8 cellular contexts compared by ENCODE assay signal in genomic region chr15:88258021-88258641, GRCh38. TPM values are rescaled to one million over a fixed set of nuclear protein-coding genes. Genes with fewer than 3 reads are reported as not detected.
A peak's percentile ranks its signal among the peaks of the same experiment; 100 is the strongest.
DNase-seq lines count a peak whose midpoint lies in the region; ATAC-seq, FAIRE-seq and TF ChIP-seq lines count a peak whose summit lies in the region.

No MANE protein-coding gene starts in this region.

- DNase-seq in A549 (ENCODE audit: low read depth in 1 of 2, low spot score in 1 of 2) (peak; percentile 75 to 79), GM23248 (peak; percentile 32), iPS-NIHi7 (ENCODE audit: extremely low spot score) (peak; percentile 78), NCI-H146 treated with DMSO at 0.1 percent for 48 hours (lab: John Stamatoyannopoulos, UW; ENCODE audit: unreplicated experiment) (no peak), NCI-H2107 treated with DMSO at 0.1 percent for 48 hours (lab: John Stamatoyannopoulos, UW; ENCODE audit: unreplicated experiment) (no peak)
- DNase-seq in activated naive CD8-positive, alpha-beta T cell treated with anti-CD3 and anti-CD28 coated beads, Interleukin-2, amount 50 U/mL, for 24 hours, result peak; percentile 34

- no peaks in the 10 kb centered on the region for H3K36me3 ChIP-seq in GM23248 (ENCODE audit: low read depth)

- in situ Hi-C loops in GM23248 (cut with MboI), result loop anchor here (25.0 kb wide), 1 partner anchor 179 kb away; no protein-coding TSS in a partner anchor

- H3K9me3 ChIP-seq in A549 (no peaks in the 10 kb centered on the region), GM23248 (ENCODE audit: low read depth) (no peaks in the 10 kb centered on the region)

- POLR2A ChIA-PET in A549 (lab: Yijun Ruan, JAX), result interaction anchor here (0.7 kb wide), 1 partner anchor 1190 kb away, joined by 3 read pairs; no protein-coding TSS in a partner anchor

- no peaks in the 10 kb centered on the region for H4K20me1 ChIP-seq in GM23248 (ENCODE audit: insufficient read depth)

- no peaks in the 10 kb centered on the region for H3F3A ChIP-seq in GM23248 (ENCODE audit: insufficient read depth)

- peak in 1 of 2 experiments; percentile 50; a peak in 3 of 5 replicates for TF ChIP-seq RAD21 in A549 (conservative IDR thresholded peaks at IDR 0.05 in 1 of 2, IDR thresholded peaks at IDR 0.05 in 1 of 2)

- H3K27ac Mint-ChIP-seq in activated naive CD8-positive, alpha-beta T cell treated with anti-CD3 and anti-CD28 coated beads, Interleukin-2, amount 50 U/mL, for 24 hours, result no peak overlapping the region

- CTCF ChIA-PET in A549 (lab: Yijun Ruan, JAX), result interaction anchor here (0.6 to 3.5 kb wide), 10 partner anchors 11 to 612 kb away, joined by 3 to 39 read pairs (median 4); no protein-coding TSS in a partner anchor

- no peak for TF ChIP-seq EP300 in A549 (IDR thresholded peaks at IDR 0.05)

- no peaks in the 10 kb centered on the region for H3K79me2 ChIP-seq in GM23248 (ENCODE audit: insufficient read depth)

- ATAC-seq in A549 (peak; percentile 9 to 51; a peak in 3 of 6 replicates), HG03045 (IDR thresholded peaks at IDR 0.05; ENCODE audit: unreplicated experiment) (no peak), HG02588 (IDR thresholded peaks at IDR 0.05; ENCODE audit: unreplicated experiment) (no peak)
- ATAC-seq in activated naive CD8-positive, alpha-beta T cell treated with anti-CD3 and anti-CD28 coated beads, Interleukin-2, amount 50 U/mL, for 24 hours, result no peak

- H3K27ac ChIP-seq in A549, result peak overlapping the region; percentile 87 to 92
- no peak overlapping the region for H3K27ac ChIP-seq in GM23248

- no peaks in the 10 kb centered on the region for H3K9me3 Mint-ChIP-seq in activated naive CD8-positive, alpha-beta T cell treated with anti-CD3 and anti-CD28 coated beads, Interleukin-2, amount 50 U/mL, for 24 hours

- H3K9me2 ChIP-seq in GM23248 (ENCODE audit: insufficient read depth), result no peaks in the 10 kb centered on the region

- H3K27me3 ChIP-seq in GM23248 (replicated peaks; ENCODE audit: insufficient read depth), result peaks cover 56% of the 10 kb centered on the region

- H3K4me3 ChIP-seq in A549, result peak overlapping the region; percentile 81
- no peak overlapping the region for H3K4me3 ChIP-seq in GM23248

- FAIRE-seq in A549 (lab: Jason Lieb, UNC), result no peak

- H3K4me2 ChIP-seq in A549, result peak overlapping the region; percentile 97
- no peak overlapping the region for H3K4me2 ChIP-seq in GM23248 (ENCODE audit: unreplicated experiment)

- peaks cover 33% of the 10 kb centered on the region for H3K4me1 ChIP-seq in A549
- no peaks in the 10 kb centered on the region for H3K4me1 ChIP-seq in GM23248 (ENCODE audit: insufficient read depth)

- H2AFZ ChIP-seq in GM23248, result no peak overlapping the region

- peaks cover 64% of the 10 kb centered on the region for H3K27me3 Mint-ChIP-seq in activated naive CD8-positive, alpha-beta T cell treated with anti-CD3 and anti-CD28 coated beads, Interleukin-2, amount 50 U/mL, for 24 hours

- no peak overlapping the region for H3K9ac ChIP-seq in GM23248

- no peak for TF ChIP-seq POLR2A in A549 (IDR thresholded peaks at IDR 0.05; ENCODE audit: low read length)

- no peaks in the 10 kb centered on the region for H3K36me3 Mint-ChIP-seq in activated naive CD8-positive, alpha-beta T cell treated with anti-CD3 and anti-CD28 coated beads, Interleukin-2, amount 50 U/mL, for 24 hours (ENCODE audit: low read depth)

- H3K4me3 Mint-ChIP-seq in activated naive CD8-positive, alpha-beta T cell treated with anti-CD3 and anti-CD28 coated beads, Interleukin-2, amount 50 U/mL, for 24 hours, result no peak overlapping the region

- peaks cover 18% of the 10 kb centered on the region for H3K4me1 Mint-ChIP-seq in activated naive CD8-positive, alpha-beta T cell treated with anti-CD3 and anti-CD28 coated beads, Interleukin-2, amount 50 U/mL, for 24 hours

- 46% methylated on average over 20 of the region's 20 CpGs for WGBS in A549 (ENCODE audit: missing lambda C conversion rate)
- WGBS in GM23248 (ENCODE audit: low coverage in 1 of 2, low lambda C conversion rate in 2 of 2, missing lambda C conversion rate in 2 of 2), 2 experiments, result 15 to 16% methylated on average over 20 of the region's 20 CpGs

- peak; percentile 45 for TF ChIP-seq CTCF in A549 (IDR thresholded peaks at IDR 0.05)

TF ChIP-seq in A549, 52 proteins besides CTCF, POLR2A, EP300 and RAD21:
- TF ChIP-seq RARB (CRISPR knock-in tag; IDR thresholded peaks at IDR 0.05), result no peak
- no peak for TF ChIP-seq MYC (IDR thresholded peaks at IDR 0.05; ENCODE audit: borderline replicate concordance, low read length)
- no peak for TF ChIP-seq HOXB13 (CRISPR knock-in tag; IDR thresholded peaks at IDR 0.05; ENCODE audit: low read depth)
- TF ChIP-seq FOSB (CRISPR knock-in tag; IDR thresholded peaks at IDR 0.05), result no peak
- no peak for TF ChIP-seq TP53 (CRISPR knock-in tag; IDR thresholded peaks at IDR 0.05)
- peak; percentile 18 for TF ChIP-seq MAX (IDR thresholded peaks at IDR 0.05)
- TF ChIP-seq FOXS1 (CRISPR knock-in tag; IDR thresholded peaks at IDR 0.05), result no peak
- no peak for TF ChIP-seq TFCP2L1 (CRISPR knock-in tag; IDR thresholded peaks at IDR 0.05)
- TF ChIP-seq SMC3 (IDR thresholded peaks at IDR 0.05), result peak; percentile 51
- TF ChIP-seq HOXB5 (CRISPR knock-in tag; IDR thresholded peaks at IDR 0.05), result no peak
TF ChIP-seq in A549: peak in this region for 2.

RNA-seq across cellular contexts. Expression of gene NTRK3, which starts 1.6 kb away (rescaled TPM):
- polyA plus RNA-seq in A549 (2011; rRNA removed), result 55.2 and 86.5 TPM in 2 replicates
- polyA plus RNA-seq in A549 (2012; cell fraction: cytosol; rRNA removed), result 48.2 and 56.5 TPM in 2 replicates
- 111 and 135 TPM in 2 replicates for polyA plus RNA-seq in A549 (2012; cell fraction: nucleus; rRNA removed)
- polyA plus RNA-seq in A549 (2017; fragmentation: RNase III; extraction: RNeasy Plus Mini Kit Qiagen cat#74134 plus additional on column Dnase treatment), result 50.3 to 60.8 TPM (median 55.0 TPM) in 3 replicates
- 242 and 247 TPM in 2 replicates for polyA minus RNA-seq in A549 (2011; rRNA and poly(A)+ RNA removed)
- total RNA-seq in GM23248 (2014; rRNA removed; shearing (Covaris generic)), result not detected in 2 replicates
- polyA plus RNA-seq in GM23248 (2016; fragmentation: Nextera tagmentation; extraction: Ambion mirVana), result not detected in 2 replicates

Comparison
In these comparisons a context has a peak if more than half of its experiments do, and no peak if none do; other contexts are left out.
1. ATAC-seq: peak in A549 (2 of 2); none in activated naive CD8-positive, alpha-beta T cell treated with anti-CD3 and anti-CD28 coated beads, Interleukin-2, amount 50 U/mL, for 24 hours (single experiment), HG03045 (single experiment) and HG02588 (single experiment).
2. DNase-seq: peak in A549 (2 of 2), GM23248 (single experiment), activated naive CD8-positive, alpha-beta T cell treated with anti-CD3 and anti-CD28 coated beads, Interleukin-2, amount 50 U/mL, for 24 hours (single experiment) and iPS-NIHi7 (single experiment); none in NCI-H146 treated with DMSO at 0.1 percent for 48 hours (single experiment) and NCI-H2107 treated with DMSO at 0.1 percent for 48 hours (single experiment).
3. RNA of gene NTRK3, which starts 1.6 kb away (polyA plus RNA-seq): 48.2 to 135 TPM in A549; not detected in GM23248; every median in the first group is over 10 times any median in the second.